Comparison of ENCODE assay signal across 1 cellular context in genomic region chr20:46088409-46089075, GRCh38.
TF ChIP-seq lines count a peak whose summit lies in the region.

No MANE protein-coding gene starts in this region.

TF ChIP-seq in HEK293, 187 proteins besides CTCF, POLR2A, EP300 and RAD21 (continued from another document):
- TF ChIP-seq ZNF341 (tag by site-specific recombination; IDR thresholded peaks at IDR 0.05; ENCODE audit: low read depth) = peak; percentile 44; the same call in 1 of the 2 replicates
- no peak for TF ChIP-seq ZXDB (tag by site-specific recombination; IDR thresholded peaks at IDR 0.05)
- TF ChIP-seq ZSCAN23 (tag by site-specific recombination; IDR thresholded peaks at IDR 0.05) = no peak
- TF ChIP-seq ZNF747 (tag by site-specific recombination; IDR thresholded peaks at IDR 0.05) = no peak
- no peak for TF ChIP-seq ZNF488 (tag by site-specific recombination; IDR thresholded peaks at IDR 0.05)
- no peak for TF ChIP-seq ZBTB44 (tag by site-specific recombination; IDR thresholded peaks at IDR 0.05)
- no peak for TF ChIP-seq ZNF133 (tag by site-specific recombination; IDR thresholded peaks at IDR 0.05)
- no peak for TF ChIP-seq ZNF37A (tag by site-specific recombination; IDR thresholded peaks at IDR 0.05)
- TF ChIP-seq KLF10 (tag by site-specific recombination; IDR thresholded peaks at IDR 0.05) = no peak
- TF ChIP-seq ZNF639 (tag by site-specific recombination; IDR thresholded peaks at IDR 0.05) = no peak
- no peak for TF ChIP-seq ZNF600 (tag by site-specific recombination; IDR thresholded peaks at IDR 0.05)
- no peak for TF ChIP-seq ATF2 (tag by site-specific recombination; IDR thresholded peaks at IDR 0.05; ENCODE audit: low read depth)
- TF ChIP-seq ZNF514 (tag by site-specific recombination; IDR thresholded peaks at IDR 0.05) = no peak
- TF ChIP-seq GFI1B (tag by site-specific recombination; IDR thresholded peaks at IDR 0.05) = no peak
- no peak for TF ChIP-seq AEBP2 (tag by site-specific recombination; IDR thresholded peaks at IDR 0.05; ENCODE audit: borderline replicate concordance)
- no peak for TF ChIP-seq ZNF174 (tag by site-specific recombination; IDR thresholded peaks at IDR 0.05)
